In the genomic region with DNA sequence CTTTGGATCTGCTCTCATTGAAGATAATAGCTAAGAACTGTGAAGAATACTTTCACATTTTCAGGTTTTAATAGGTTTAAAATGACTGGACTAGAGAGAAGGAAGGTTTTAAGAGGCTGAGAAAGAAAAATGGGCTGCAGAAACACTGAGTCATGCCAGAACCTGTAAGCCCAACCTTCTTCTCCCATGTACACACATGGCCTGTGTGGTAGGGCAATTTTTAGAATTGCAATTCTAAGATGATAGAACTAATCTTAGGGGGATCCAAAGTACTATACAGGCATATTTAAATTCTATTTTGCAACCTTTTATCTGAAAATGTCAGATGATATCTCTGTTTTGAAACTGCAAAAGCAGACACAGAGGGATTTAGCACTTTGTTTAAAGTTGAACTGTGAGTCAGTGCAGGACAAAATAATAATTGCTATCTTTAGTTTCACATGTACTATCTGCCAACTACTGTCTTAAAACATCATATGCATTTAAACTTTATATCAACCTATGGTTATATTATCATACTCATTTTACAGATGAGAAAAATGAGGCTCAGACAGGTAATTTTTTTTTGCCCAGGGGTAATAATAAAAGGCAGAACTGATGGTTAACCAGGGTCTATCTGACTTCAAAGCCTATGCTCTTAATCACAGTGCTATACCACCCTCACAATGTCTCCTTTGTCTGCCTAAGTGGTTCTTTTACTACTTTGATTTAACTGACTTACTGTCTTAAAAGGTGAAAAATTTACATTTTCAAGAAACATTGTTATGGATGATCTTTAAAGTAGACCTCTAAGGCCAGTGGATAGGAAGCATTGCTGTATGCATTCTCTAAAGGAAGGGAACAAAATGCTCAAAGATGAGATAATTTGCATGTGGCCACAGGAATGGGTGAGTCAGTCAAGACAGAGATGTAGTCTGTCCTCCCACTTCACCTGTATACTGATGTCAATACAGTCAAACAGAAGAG, we compare ENCODE assay signal across 9 cellular contexts. TPM values are rescaled to one million over a fixed set of nuclear protein-coding genes. Genes with fewer than 3 reads are reported as not detected.
DNase-seq lines count a peak whose midpoint lies in the region; ATAC-seq and TF ChIP-seq lines count a peak whose summit lies in the region.
"Had no signal": no experiment of that assay in that cellular context is flagged by ENCODE, and none has a peak within 500 bp of the region (broad histone marks: within the 10 kb centered on the region; RNA-seq: fewer than 3 reads in every experiment).

No MANE protein-coding gene starts in this region.

- DNase-seq in activated naive CD4-positive, alpha-beta T cell treated with anti-CD3 and anti-CD28 coated beads for 36 hours = no peak
- no peak for DNase-seq in activated naive CD8-positive, alpha-beta T cell treated with anti-CD3 and anti-CD28 coated beads, Interleukin-2, amount 50 U/mL, for 24 hours
- DNase-seq in type B pancreatic cell (ENCODE audit: extremely low spot score, unreplicated experiment) = no peak
- DNase-seq in NK-92 treated with Interleukin-12 subunit alpha and Interleukin-12 subunit beta, amount 100 ng/mL, for 24 hours (lab: John Stamatoyannopoulos, UW) = no peak
- no peak for DNase-seq in NCI-H510A treated with DMSO at 0.1 percent for 48 hours (lab: John Stamatoyannopoulos, UW)
- DNase-seq: BE2C had no signal

- no peaks in the 10 kb centered on the region for H3K36me3 Mint-ChIP-seq in activated naive CD4-positive, alpha-beta T cell treated with anti-CD3 and anti-CD28 coated beads, Interleukin-2, amount 50 U/mL, for 24 hours
- no peaks in the 10 kb centered on the region for H3K36me3 Mint-ChIP-seq in activated naive CD4-positive, alpha-beta T cell treated with anti-CD3 and anti-CD28 coated beads for 36 hours (ENCODE audit: low read depth)
- H3K36me3 Mint-ChIP-seq in activated naive CD8-positive, alpha-beta T cell treated with anti-CD3 and anti-CD28 coated beads, Interleukin-2, amount 50 U/mL, for 24 hours (ENCODE audit: low read depth) = no peaks in the 10 kb centered on the region
- no peaks in the 10 kb centered on the region for H3K36me3 Mint-ChIP-seq in type B pancreatic cell

- H3K27me3 Mint-ChIP-seq in activated naive CD4-positive, alpha-beta T cell treated with anti-CD3 and anti-CD28 coated beads, Interleukin-2, amount 50 U/mL, for 24 hours = no peaks in the 10 kb centered on the region
- no peaks in the 10 kb centered on the region for H3K27me3 Mint-ChIP-seq in activated naive CD4-positive, alpha-beta T cell treated with anti-CD3 and anti-CD28 coated beads for 36 hours (ENCODE audit: low read depth)
- H3K27me3 Mint-ChIP-seq in activated naive CD8-positive, alpha-beta T cell treated with anti-CD3 and anti-CD28 coated beads, Interleukin-2, amount 50 U/mL, for 24 hours = no peaks in the 10 kb centered on the region
- H3K27me3 Mint-ChIP-seq in type B pancreatic cell = no peaks in the 10 kb centered on the region

- H3K9me3 Mint-ChIP-seq in activated naive CD4-positive, alpha-beta T cell treated with anti-CD3 and anti-CD28 coated beads, Interleukin-2, amount 50 U/mL, for 24 hours = no peaks in the 10 kb centered on the region
- no peaks in the 10 kb centered on the region for H3K9me3 Mint-ChIP-seq in activated naive CD4-positive, alpha-beta T cell treated with anti-CD3 and anti-CD28 coated beads for 36 hours
- H3K9me3 Mint-ChIP-seq in activated naive CD8-positive, alpha-beta T cell treated with anti-CD3 and anti-CD28 coated beads, Interleukin-2, amount 50 U/mL, for 24 hours = no peaks in the 10 kb centered on the region
- H3K9me3 Mint-ChIP-seq in type B pancreatic cell = no peaks in the 10 kb centered on the region

- peak; percentile 79 for ATAC-seq in HG03135 (IDR thresholded peaks at IDR 0.05; ENCODE audit: unreplicated experiment)
- peak; percentile 90 for ATAC-seq in activated naive CD8-positive, alpha-beta T cell treated with anti-CD3 and anti-CD28 coated beads, Interleukin-2, amount 50 U/mL, for 24 hours
- ATAC-seq in HG03097 (IDR thresholded peaks at IDR 0.05; ENCODE audit: low FRiP score, unreplicated experiment) = no peak

- peaks cover 43% of the 10 kb centered on the region for H3K4me1 Mint-ChIP-seq in activated naive CD4-positive, alpha-beta T cell treated with anti-CD3 and anti-CD28 coated beads, Interleukin-2, amount 50 U/mL, for 24 hours
- H3K4me1 Mint-ChIP-seq in activated naive CD4-positive, alpha-beta T cell treated with anti-CD3 and anti-CD28 coated beads for 36 hours (ENCODE audit: low read depth) = peaks cover 29% of the 10 kb centered on the region
- peaks cover 46% of the 10 kb centered on the region for H3K4me1 Mint-ChIP-seq in activated naive CD8-positive, alpha-beta T cell treated with anti-CD3 and anti-CD28 coated beads, Interleukin-2, amount 50 U/mL, for 24 hours
- peaks cover 4% of the 10 kb centered on the region for H3K4me1 Mint-ChIP-seq in type B pancreatic cell (ENCODE audit: unreplicated experiment)

- CTCF ChIA-PET in activated naive CD4-positive, alpha-beta T cell treated with anti-CD3 and anti-CD28 coated beads for 36 hours (lab: Charles Lee) = interaction anchor here (0.6 to 1.2 kb wide), 3 partner anchors 12 to 103 kb away, joined by 3 read pairs; no protein-coding TSS in a partner anchor

- intact Hi-C loops in activated naive CD4-positive, alpha-beta T cell treated with anti-CD3 and anti-CD28 coated beads for 36 hours (cut with micrococcal nuclease) = no loop called here

- TF ChIP-seq CTCF in type B pancreatic cell (conservative IDR thresholded peaks at IDR 0.05) = no peak

- no peak overlapping the region for H3K4me3 Mint-ChIP-seq in activated naive CD4-positive, alpha-beta T cell treated with anti-CD3 and anti-CD28 coated beads, Interleukin-2, amount 50 U/mL, for 24 hours
- H3K4me3 Mint-ChIP-seq in activated naive CD4-positive, alpha-beta T cell treated with anti-CD3 and anti-CD28 coated beads for 36 hours = no peak overlapping the region
- H3K4me3 Mint-ChIP-seq in activated naive CD8-positive, alpha-beta T cell treated with anti-CD3 and anti-CD28 coated beads, Interleukin-2, amount 50 U/mL, for 24 hours = peak overlapping the region; percentile 32
- no peak overlapping the region for H3K4me3 Mint-ChIP-seq in type B pancreatic cell

- H3K27ac Mint-ChIP-seq in activated naive CD4-positive, alpha-beta T cell treated with anti-CD3 and anti-CD28 coated beads, Interleukin-2, amount 50 U/mL, for 24 hours = peak overlapping the region; percentile 65
- H3K27ac Mint-ChIP-seq in activated naive CD4-positive, alpha-beta T cell treated with anti-CD3 and anti-CD28 coated beads for 36 hours = no peak overlapping the region
- peak overlapping the region; percentile 88 for H3K27ac Mint-ChIP-seq in activated naive CD8-positive, alpha-beta T cell treated with anti-CD3 and anti-CD28 coated beads, Interleukin-2, amount 50 U/mL, for 24 hours
- H3K27ac Mint-ChIP-seq in type B pancreatic cell = peak overlapping the region; percentile 40

RNA-seq across cellular contexts. Expression of a gene that starts 4.3 kb away (rescaled TPM):
- total RNA-seq in activated naive CD4-positive, alpha-beta T cell treated with anti-CD3 and anti-CD28 coated beads for 36 hours = not detected
- 2.0 and 7.3 TPM in 2 replicates for total RNA-seq in type B pancreatic cell (ENCODE audit: low replicate concordance)
